Comparison of ENCODE assay signal across 9 cellular contexts in genomic region chr9:120710110-120710981, GRCh38. TPM values are rescaled to one million over a fixed set of nuclear protein-coding genes. Genes with fewer than 3 reads are reported as not detected.
A peak's percentile ranks its signal among the peaks of the same experiment; 100 is the strongest.
DNase-seq lines count a peak whose midpoint lies in the region; ATAC-seq, FAIRE-seq and TF ChIP-seq lines count a peak whose summit lies in the region.
"Had no signal": no experiment of that assay in that cellular context is flagged by ENCODE, and none has a peak within 500 bp of the region (broad histone marks: within the 10 kb centered on the region; RNA-seq: fewer than 3 reads in every experiment).

No MANE protein-coding gene starts in this region.

- H3K27ac ChIP-seq in adrenal gland (peak overlapping the region in 4 of 5 donors; percentile 12 to 90 (median 79)), kidney (ENCODE audit: low read depth in 2 of 2, low read length in 2 of 2) (peak overlapping the region; percentile 84 to 87), thymus (ENCODE audit: low read depth) (no peak overlapping the region)
- H3K27ac ChIP-seq: parathyroid adenoma had no signal

- no peaks in the 10 kb centered on the region for H3K36me3 ChIP-seq in adrenal gland (replicated peaks in 1 of 2)
- no peaks in the 10 kb centered on the region for H3K36me3 ChIP-seq in kidney (ENCODE audit: control insufficient read depth in 1 of 2, insufficient read depth in 2 of 2, low read length in 2 of 2)
- no peaks in the 10 kb centered on the region for H3K36me3 ChIP-seq in thymus (ENCODE audit: control insufficient read depth, insufficient read depth)

- H3K27me3 ChIP-seq in adrenal gland (no peaks in the 10 kb centered on the region), thymus (ENCODE audit: control insufficient read depth, insufficient read depth) (no peaks in the 10 kb centered on the region)

- 26 to 40% (median 31%) methylated on average over 10 of the region's 10 CpGs for WGBS in adrenal gland, 4 donors
- WGBS in thymus = 55% methylated on average over 10 of the region's 10 CpGs

- DNase-seq in Daoy (ENCODE audit: low read depth) (peak; percentile 76), NCI-H2107 treated with DMSO at 0.1 percent for 48 hours (lab: John Stamatoyannopoulos, UW; ENCODE audit: unreplicated experiment) (peak; percentile 64), adrenal gland (peak in 6 of 7 donors; percentile 52 to 72 (median 64)), kidney (no peak), SHP77 (lab: John Stamatoyannopoulos, UW) (no peak)

- peak overlapping the region; percentile 6 to 14 for H3K9ac ChIP-seq in kidney (ENCODE audit: low read length in 2 of 2)
- H3K9ac ChIP-seq: parathyroid adenoma had no signal

- TF ChIP-seq CTCF in adrenal gland (IDR thresholded peaks at IDR 0.05) = no peak
- TF ChIP-seq CTCF in kidney (IDR thresholded peaks at IDR 0.05; ENCODE audit: borderline replicate concordance, extremely low read depth, insufficient read depth) = no peak

- FAIRE-seq in kidney (lab: Jason Lieb, UNC) = no peak

- peaks cover 15 to 48% of the 10 kb centered on the region in 2 donors for H3K4me1 ChIP-seq in adrenal gland (replicated peaks in 1 of 2)
- H3K4me1 ChIP-seq in kidney (ENCODE audit: control insufficient read depth in 1 of 2, insufficient read depth in 1 of 2, low read depth in 1 of 2, low read length in 2 of 2) = peaks cover 3 to 8% of the 10 kb centered on the region in 2 donors
- H3K4me1 ChIP-seq in thymus (ENCODE audit: control insufficient read depth, insufficient read depth, low read length) = peaks cover 14% of the 10 kb centered on the region
- H3K4me1 ChIP-seq: parathyroid adenoma had no signal

- H3K4me3 ChIP-seq in adrenal gland (peak overlapping the region in 2 of 4 donors; percentile 14 to 52), kidney (ENCODE audit: low read length in 2 of 2) (peak overlapping the region; percentile 59 to 80), thymus (ENCODE audit: low read length) (peak overlapping the region; percentile 23)

- no peaks in the 10 kb centered on the region for H3K9me3 ChIP-seq in adrenal gland (replicated peaks in 1 of 3)
- H3K9me3 ChIP-seq in kidney (ENCODE audit: control insufficient read depth in 1 of 2, low read length in 2 of 2) = no peaks in the 10 kb centered on the region
- no peaks in the 10 kb centered on the region for H3K9me3 ChIP-seq in thymus (ENCODE audit: control insufficient read depth)

- intact Hi-C loops in adrenal gland (cut with DNase I) = no loop called here
- intact Hi-C loops in kidney (cut with DNase I) = no loop called here

- TF ChIP-seq POLR2A in adrenal gland (IDR thresholded peaks at IDR 0.05) = peak in 1 of 2 donors; percentile 75

- ATAC-seq in GM21381 (IDR thresholded peaks at IDR 0.05; ENCODE audit: unreplicated experiment) = no peak
- ATAC-seq in GM21717 (IDR thresholded peaks at IDR 0.05; ENCODE audit: unreplicated experiment) = no peak

RNA-seq across cellular contexts. Expression of gene MEGF9, which starts 3.9 kb away (rescaled TPM):
- total RNA-seq in Daoy (2014; rRNA removed; shearing (Covaris generic)) = 7.1 and 8.0 TPM in 2 replicates
- total RNA-seq in adrenal gland = 10 to 100 TPM; 13.9 to 28.5 (median 22.4) TPM
- 10 to 100 TPM in 1 of 3 donors, 1 to 10 TPM in 2; 3.9 to 22.4 (median 4.3) TPM for polyA plus RNA-seq in adrenal gland
- 20.4 TPM for total RNA-seq in kidney
- 12.4 TPM for polyA plus RNA-seq in kidney (ENCODE audit: insufficient read depth, low read depth, low replicate concordance)
- 3.7 TPM for polyA plus RNA-seq in thymus

Comparison
In these comparisons a context has a peak if more than half of its experiments do, and no peak if none do; other contexts are left out.
1. DNase-seq: peak in Daoy (single experiment), NCI-H2107 treated with DMSO at 0.1 percent for 48 hours (single experiment) and adrenal gland (6 of 7); none in kidney (single experiment) and SHP77 (0 of 2).